10 cellular contexts compared by ENCODE assay signal in the genomic region with DNA sequence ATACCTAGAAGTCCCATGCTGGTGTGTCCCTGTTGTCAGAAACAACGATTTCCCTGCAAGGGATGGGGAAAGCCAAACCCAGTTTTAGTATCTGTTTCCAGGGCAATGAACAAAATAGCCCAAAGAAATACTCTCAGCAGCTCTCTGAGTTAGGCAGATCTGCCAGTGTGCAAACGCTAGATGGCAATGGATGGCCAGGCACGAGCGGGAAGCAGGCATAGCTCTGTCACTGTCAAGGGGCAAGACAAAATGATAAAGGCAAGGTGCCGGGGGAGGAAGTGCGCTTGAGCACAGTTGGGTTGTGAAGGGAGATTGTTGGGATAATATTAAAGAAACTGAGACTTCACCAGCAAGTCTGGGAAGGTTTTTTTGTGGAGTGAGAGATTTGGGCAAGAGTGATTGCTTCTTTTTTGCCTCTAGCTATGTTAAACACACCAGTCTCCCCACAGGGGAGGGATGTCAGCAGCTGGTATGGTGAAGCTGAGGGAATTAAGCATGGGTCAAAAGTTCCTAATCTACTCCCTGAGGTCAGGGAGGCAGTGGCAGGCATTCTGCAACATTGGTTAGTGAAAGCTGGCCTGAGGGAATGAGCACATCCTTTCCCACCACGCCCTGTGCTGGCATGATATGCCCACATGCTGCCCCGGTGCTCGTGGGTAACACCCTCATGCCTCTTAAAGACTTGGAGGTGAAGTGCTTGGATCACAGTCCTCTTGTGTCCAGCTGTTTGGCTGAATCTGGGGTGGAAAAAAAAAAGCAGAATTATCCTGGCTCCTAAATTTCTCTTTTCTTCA.
DNase-seq lines count a peak whose midpoint lies in the region; ATAC-seq and TF ChIP-seq lines count a peak whose summit lies in the region.
"Had no signal": no experiment of that assay in that cellular context is flagged by ENCODE, and none has a peak within 500 bp of the region (broad histone marks: within the 10 kb centered on the region; RNA-seq: fewer than 3 reads in every experiment).

No MANE protein-coding gene starts in this region.

- H3K9me3 ChIP-seq in SK-N-MC (ENCODE audit: low read depth, low read length) (no peaks in the 10 kb centered on the region), colonic mucosa (no peaks in the 10 kb centered on the region), ascending aorta (no peaks in the 10 kb centered on the region)

- CTCF ChIA-PET in activated CD4-positive, alpha-beta T cell treated with anti-CD3 and anti-CD28 coated beads for 36 hours (lab: Charles Lee): interaction anchor here (1.1 to 1.5 kb wide), 5 partner anchors 10 to 768 kb away, joined by 3 to 4 read pairs (median 3); no protein-coding TSS in a partner anchor

- no peaks in the 10 kb centered on the region for H3K4me1 ChIP-seq in colonic mucosa
- H3K4me1 ChIP-seq in ascending aorta: no peaks in the 10 kb centered on the region

- H3K36me3 Mint-ChIP-seq in activated CD4-positive, alpha-beta T cell treated with anti-CD3 and anti-CD28 coated beads for 36 hours (ENCODE audit: low read depth): no peaks in the 10 kb centered on the region
- H3K36me3 Mint-ChIP-seq: CD4-positive, alpha-beta memory T cell; naive thymus-derived CD8-positive, alpha-beta T cell had no signal

- DNase-seq in activated CD4-positive, alpha-beta T cell treated with anti-CD3 and anti-CD28 coated beads for 36 hours: peak; percentile 54
- no peak for DNase-seq in activated CD4-positive, alpha-beta T cell treated with anti-CD3 and anti-CD28 coated beads for 48 hours
- DNase-seq in SK-N-MC (ENCODE audit: low read depth, low spot score) (no peak), left ventricle myocardium superior (no peak), colonic mucosa (no peak), ascending aorta (ENCODE audit: low spot score in 2 of 2) (no peak)
- no peak for DNase-seq in stimulated activated CD4-positive, alpha-beta T cell treated with anti-CD3 and anti-CD28 coated beads, Interleukin-4, amount 100 ng/mL, for 4 hours

- H3K36me3 ChIP-seq in SK-N-MC (ENCODE audit: insufficient read depth, low read length) (no peaks in the 10 kb centered on the region), colonic mucosa (no peaks in the 10 kb centered on the region), ascending aorta (no peaks in the 10 kb centered on the region)

- H3K27me3 ChIP-seq in colonic mucosa (no peaks in the 10 kb centered on the region), ascending aorta (no peaks in the 10 kb centered on the region)

- TF ChIP-seq CTCF in colonic mucosa (IDR thresholded peaks at IDR 0.05) (no peak), ascending aorta (IDR thresholded peaks at IDR 0.05) (peak in 1 of 3 experiments; percentile 30)

- POLR2A ChIA-PET in activated CD4-positive, alpha-beta T cell treated with anti-CD3 and anti-CD28 coated beads for 36 hours (lab: Charles Lee): no interaction called here

- H3K27me3 Mint-ChIP-seq in activated CD4-positive, alpha-beta T cell treated with anti-CD3 and anti-CD28 coated beads for 36 hours: peaks cover 2% of the 10 kb centered on the region

- H3K27ac ChIP-seq in SK-N-MC (peak overlapping the region; percentile 99), colonic mucosa (no peak overlapping the region), ascending aorta (no peak overlapping the region)

- H3K9ac ChIP-seq in SK-N-MC (ENCODE audit: insufficient read length) (no peak overlapping the region), colonic mucosa (ENCODE audit: low read depth in 2 of 2, low read length in 2 of 2) (no peak overlapping the region)

- H3K4me3 ChIP-seq in SK-N-MC: no peak overlapping the region
- H3K4me3 ChIP-seq in colonic mucosa: no peak overlapping the region
- no peak overlapping the region for H3K4me3 ChIP-seq in ascending aorta

- no peak for ATAC-seq in activated CD4-positive, alpha-beta T cell treated with anti-CD3 and anti-CD28 coated beads for 36 hours
- ATAC-seq in HG03108 (IDR thresholded peaks at IDR 0.05; ENCODE audit: unreplicated experiment) (peak; percentile 47), left ventricle myocardium superior (peak; percentile 62)
- ATAC-seq: naive thymus-derived CD8-positive, alpha-beta T cell had no signal

- H3K27ac Mint-ChIP-seq in activated CD4-positive, alpha-beta T cell treated with anti-CD3 and anti-CD28 coated beads for 36 hours: no peak overlapping the region

- H3K9me3 Mint-ChIP-seq in activated CD4-positive, alpha-beta T cell treated with anti-CD3 and anti-CD28 coated beads for 36 hours (ENCODE audit: low read depth): no peaks in the 10 kb centered on the region
- H3K9me3 Mint-ChIP-seq: CD4-positive, alpha-beta memory T cell had no signal

- H3K4me1 Mint-ChIP-seq in activated CD4-positive, alpha-beta T cell treated with anti-CD3 and anti-CD28 coated beads for 36 hours: peaks cover 4% of the 10 kb centered on the region
- H3K4me1 Mint-ChIP-seq: CD4-positive, alpha-beta memory T cell; naive thymus-derived CD8-positive, alpha-beta T cell had no signal

- H3K4me3 Mint-ChIP-seq in activated CD4-positive, alpha-beta T cell treated with anti-CD3 and anti-CD28 coated beads for 36 hours: no peak overlapping the region
- H3K4me3 Mint-ChIP-seq: CD4-positive, alpha-beta memory T cell; naive thymus-derived CD8-positive, alpha-beta T cell had no signal

- intact Hi-C loops in activated CD4-positive, alpha-beta T cell treated with anti-CD3 and anti-CD28 coated beads for 36 hours (cut with DNase I, micrococcal nuclease): no loop called here
- intact Hi-C loops in left ventricle myocardium superior (cut with micrococcal nuclease) (no loop called here), colonic mucosa (cut with DNase I) (no loop called here), ascending aorta (cut with DNase I) (no loop called here)
